ENCODE assay signal across 23 cellular contexts in genomic region chr5:141150215-141150992, GRCh38. TPM values are rescaled to one million over a fixed set of nuclear protein-coding genes. Genes with fewer than 3 reads are reported as not detected.
DNase-seq lines count a peak whose midpoint lies in the region; ATAC-seq lines count a peak whose summit lies in the region.
"Had no signal": no experiment of that assay in that cellular context is flagged by ENCODE, and none has a peak within 500 bp of the region (broad histone marks: within the 10 kb centered on the region; RNA-seq: fewer than 3 reads in every experiment).

No MANE protein-coding gene starts in this region.

- peak overlapping the region; percentile 35 for H3K4me3 Mint-ChIP-seq in activated CD4-positive, alpha-beta T cell treated with anti-CD3 and anti-CD28 coated beads, Interleukin-2, amount 10 ng/mL, durations not matched to agents 7 days and 5 days
- no peak overlapping the region for H3K4me3 Mint-ChIP-seq in activated CD4-positive, alpha-beta T cell treated with anti-CD3 and anti-CD28 coated beads, Interleukin-2, amount 10 ng/mL, durations not matched to agents 24 days and 14 days
- H3K4me3 Mint-ChIP-seq in IgD-negative memory B cell: peak overlapping the region in 3 of 4 donors; percentile 37 to 79 (median 71)
- H3K4me3 Mint-ChIP-seq: activated T-helper 1 cell treated with anti-CD3 and anti-CD28 coated beads, Interleukin-12 subunit alpha, Interleukin-12 subunit beta, Interleukin-2, Interleukin-4 antibody, amounts not matched to agents 30 ng/mL and 10 ng/mL and 1 ng/mL, durations not matched to agents 14 hours and 24 hours and 36 hours had no signal

- H3K4me3 ChIP-seq in subcutaneous abdominal adipose tissue (ENCODE audit: low read depth in 1 of 5, low read length in 5 of 5): peak overlapping the region; percentile 0 to 53 (median 20)
- H3K4me3 ChIP-seq: HAP-1, ovary, skin epidermis had no signal

- no peak overlapping the region for H3K27ac Mint-ChIP-seq in activated CD4-positive, alpha-beta T cell treated with anti-CD3 and anti-CD28 coated beads, Interleukin-2, amount 10 ng/mL, durations not matched to agents 7 days and 5 days
- H3K27ac Mint-ChIP-seq in activated CD4-positive, alpha-beta T cell treated with anti-CD3 and anti-CD28 coated beads, Interleukin-2, amount 10 ng/mL, durations not matched to agents 24 days and 14 days: no peak overlapping the region
- H3K27ac Mint-ChIP-seq in IgD-negative memory B cell: peak overlapping the region in 1 of 3 donors; percentile 72
- H3K27ac Mint-ChIP-seq: activated T-helper 1 cell treated with anti-CD3 and anti-CD28 coated beads, Interleukin-12 subunit alpha, Interleukin-12 subunit beta, Interleukin-2, Interleukin-4 antibody, amounts not matched to agents 30 ng/mL and 10 ng/mL and 1 ng/mL, durations not matched to agents 14 hours and 24 hours and 36 hours; CD8-positive, alpha-beta memory T cell had no signal

- no peak for ATAC-seq in GM18861 (IDR thresholded peaks at IDR 0.05; ENCODE audit: unreplicated experiment)
- ATAC-seq: activated CD4-positive, CD25-positive, alpha-beta regulatory T cell treated with anti-CD3 and anti-CD28 coated beads, Interleukin-2, amount 50 U/mL, for 24 hours; left lobe of liver had no signal

- POLR2A ChIA-PET in activated CD4-positive, alpha-beta T cell treated with anti-CD3 and anti-CD28 coated beads, Interleukin-2, amount 10 ng/mL, durations not matched to agents 7 days and 5 days (lab: Charles Lee): no interaction called here

- H3K9me3 Mint-ChIP-seq in activated CD4-positive, alpha-beta T cell treated with anti-CD3 and anti-CD28 coated beads, Interleukin-2, amount 10 ng/mL, durations not matched to agents 7 days and 5 days: peaks cover 14% of the 10 kb centered on the region
- peaks cover 23% of the 10 kb centered on the region for H3K9me3 Mint-ChIP-seq in activated CD4-positive, alpha-beta T cell treated with anti-CD3 and anti-CD28 coated beads, Interleukin-2, amount 10 ng/mL, durations not matched to agents 24 days and 14 days
- H3K9me3 Mint-ChIP-seq in IgD-negative memory B cell: peaks cover 4 to 21% (median 7%) of the 10 kb centered on the region in 3 donors

- peaks cover 14 to 35% (median 26%) of the 10 kb centered on the region in 5 donors for H3K9me3 ChIP-seq in subcutaneous abdominal adipose tissue (ENCODE audit: control insufficient read depth in 5 of 5, low read length in 5 of 5)
- H3K9me3 ChIP-seq: HAP-1 had no signal

- in situ Hi-C loops in T47D (cut with HindIII; ENCODE audit: low pct_unique_long_range_greater_than_20kb, low sequenced_read_pairs): no loop called here

- no peak overlapping the region for H3K9ac ChIP-seq in subcutaneous abdominal adipose tissue (ENCODE audit: low read length in 5 of 5)

- intact Hi-C loops in activated CD4-positive, alpha-beta T cell treated with anti-CD3 and anti-CD28 coated beads, Interleukin-2, amount 10 ng/mL, durations not matched to agents 24 days and 14 days (cut with micrococcal nuclease): no loop called here

- no peak overlapping the region for H3K27ac ChIP-seq in subcutaneous abdominal adipose tissue (ENCODE audit: low read depth, low read length)
- H3K27ac ChIP-seq: epithelial cell of prostate, ovary, skin epidermis had no signal

- H3K27me3 Mint-ChIP-seq in activated CD4-positive, alpha-beta T cell treated with anti-CD3 and anti-CD28 coated beads, Interleukin-2, amount 10 ng/mL, durations not matched to agents 7 days and 5 days: peaks cover 16% of the 10 kb centered on the region
- H3K27me3 Mint-ChIP-seq in activated CD4-positive, alpha-beta T cell treated with anti-CD3 and anti-CD28 coated beads, Interleukin-2, amount 10 ng/mL, durations not matched to agents 24 days and 14 days: no peaks in the 10 kb centered on the region
- H3K27me3 Mint-ChIP-seq in IgD-negative memory B cell: peaks cover 10% of the 10 kb centered on the region

- peaks cover 3% of the 10 kb centered on the region for H3K4me1 Mint-ChIP-seq in activated CD4-positive, alpha-beta T cell treated with anti-CD3 and anti-CD28 coated beads, Interleukin-2, amount 10 ng/mL, durations not matched to agents 7 days and 5 days
- no peaks in the 10 kb centered on the region for H3K4me1 Mint-ChIP-seq in activated CD4-positive, alpha-beta T cell treated with anti-CD3 and anti-CD28 coated beads, Interleukin-2, amount 10 ng/mL, durations not matched to agents 24 days and 14 days
- peaks cover 3 to 5% (median 4%) of the 10 kb centered on the region in 3 donors for H3K4me1 Mint-ChIP-seq in IgD-negative memory B cell

- CTCF ChIA-PET in activated CD4-positive, alpha-beta T cell treated with anti-CD3 and anti-CD28 coated beads, Interleukin-2, amount 10 ng/mL, durations not matched to agents 7 days and 5 days (lab: Charles Lee): interaction anchor here (1.2 kb wide), 1 partner anchor 27 kb away, joined by 3 read pairs; the partner anchor contains the start of gene PCDHB8

- H3K27me3 ChIP-seq in subcutaneous abdominal adipose tissue (ENCODE audit: control insufficient read depth in 5 of 5, insufficient read depth in 4 of 5, low read length in 5 of 5): peaks cover 0 to 9% (median 3%) of the 10 kb centered on the region in 5 donors
- H3K27me3 ChIP-seq: ovary had no signal

- no peaks in the 10 kb centered on the region for H3K36me3 ChIP-seq in subcutaneous abdominal adipose tissue (ENCODE audit: control insufficient read depth in 5 of 5, insufficient read depth in 5 of 5, low read length in 5 of 5)
- H3K36me3 ChIP-seq: HAP-1, ovary had no signal

- no peak for DNase-seq in activated CD4-positive, alpha-beta T cell treated with anti-CD3 and anti-CD28 coated beads, Interleukin-2, amount 10 ng/mL, durations not matched to agents 7 days and 5 days
- DNase-seq in activated CD4-positive, alpha-beta T cell treated with anti-CD3 and anti-CD28 coated beads, Interleukin-2, amount 10 ng/mL, durations not matched to agents 24 days and 14 days: no peak
- DNase-seq in T47D (ENCODE audit: low read depth in 1 of 2, low spot score in 1 of 2): peak; percentile 42 to 49
- DNase-seq in inferior parietal cortex (ENCODE audit: extremely low spot score): no peak
- no peak for DNase-seq in NCI-H748 (lab: John Stamatoyannopoulos, UW; ENCODE audit: unreplicated experiment)
- DNase-seq: ACHN; CD8-positive, alpha-beta memory T cell; foreskin melanocyte; NCI-H187 treated with DMSO at 0.1 percent for 48 hours; ovary; stimulated activated CD4-positive, alpha-beta T cell treated with anti-CD3 and anti-CD28 coated beads, Interleukin-4, amount 100 ng/mL, for 24 hours; T-helper 2 cell had no signal

- peaks cover 0 to 2% (median 0%) of the 10 kb centered on the region in 5 donors for H3K4me1 ChIP-seq in subcutaneous abdominal adipose tissue (ENCODE audit: control insufficient read depth in 5 of 5, insufficient read depth in 5 of 5, low read length in 5 of 5)
- H3K4me1 ChIP-seq: HAP-1 had no signal

- H3K36me3 Mint-ChIP-seq in activated CD4-positive, alpha-beta T cell treated with anti-CD3 and anti-CD28 coated beads, Interleukin-2, amount 10 ng/mL, durations not matched to agents 7 days and 5 days (ENCODE audit: low read depth): peaks cover 4% of the 10 kb centered on the region
- H3K36me3 Mint-ChIP-seq in activated CD4-positive, alpha-beta T cell treated with anti-CD3 and anti-CD28 coated beads, Interleukin-2, amount 10 ng/mL, durations not matched to agents 24 days and 14 days (ENCODE audit: low read depth): peaks cover 5% of the 10 kb centered on the region
- H3K36me3 Mint-ChIP-seq in IgD-negative memory B cell: no peaks in the 10 kb centered on the region

RNA-seq across cellular contexts. Expression of gene PCDHB6, which starts 0.5 kb away (rescaled TPM):
- not detected for total RNA-seq in activated CD4-positive, alpha-beta T cell treated with anti-CD3 and anti-CD28 coated beads, Interleukin-2, amount 10 ng/mL, durations not matched to agents 7 days and 5 days
- not detected in 2 replicates for total RNA-seq in activated CD4-positive, alpha-beta T cell treated with anti-CD3 and anti-CD28 coated beads, Interleukin-2, amount 10 ng/mL, durations not matched to agents 24 days and 14 days
- not detected for polyA plus RNA-seq in IgD-negative memory B cell
- total RNA-seq: activated CD8-positive, alpha-beta memory T cell treated with anti-CD3 and anti-CD28 coated beads for 36 hours; activated T-helper 1 cell treated with anti-CD3 and anti-CD28 coated beads, Interleukin-12 subunit alpha, Interleukin-12 subunit beta, Interleukin-2, Interleukin-4 antibody, amounts not matched to agents 30 ng/mL and 10 ng/mL and 1 ng/mL, durations not matched to agents 14 hours and 24 hours and 36 hours; bronchial epithelial cell; CD8-positive, alpha-beta memory T cell had no signal
- polyA plus RNA-seq: CD8-positive, alpha-beta memory T cell had no signal

RNA-seq across cellular contexts. Expression of gene PCDHB5, which starts 15.4 kb away (rescaled TPM):
- not detected for total RNA-seq in activated CD4-positive, alpha-beta T cell treated with anti-CD3 and anti-CD28 coated beads, Interleukin-2, amount 10 ng/mL, durations not matched to agents 7 days and 5 days
- total RNA-seq in activated CD4-positive, alpha-beta T cell treated with anti-CD3 and anti-CD28 coated beads, Interleukin-2, amount 10 ng/mL, durations not matched to agents 24 days and 14 days: not detected in 2 replicates
- not detected for polyA plus RNA-seq in IgD-negative memory B cell
- total RNA-seq: activated CD8-positive, alpha-beta memory T cell treated with anti-CD3 and anti-CD28 coated beads for 36 hours; activated T-helper 1 cell treated with anti-CD3 and anti-CD28 coated beads, Interleukin-12 subunit alpha, Interleukin-12 subunit beta, Interleukin-2, Interleukin-4 antibody, amounts not matched to agents 30 ng/mL and 10 ng/mL and 1 ng/mL, durations not matched to agents 14 hours and 24 hours and 36 hours; CD8-positive, alpha-beta memory T cell had no signal
- polyA plus RNA-seq: CD8-positive, alpha-beta memory T cell had no signal

RNA-seq across cellular contexts. Expression of gene PCDHB7, which starts 22.0 kb away (rescaled TPM):
- not detected for total RNA-seq in activated CD4-positive, alpha-beta T cell treated with anti-CD3 and anti-CD28 coated beads, Interleukin-2, amount 10 ng/mL, durations not matched to agents 7 days and 5 days
- total RNA-seq in activated CD4-positive, alpha-beta T cell treated with anti-CD3 and anti-CD28 coated beads, Interleukin-2, amount 10 ng/mL, durations not matched to agents 24 days and 14 days: not detected in 2 replicates
- polyA plus RNA-seq in IgD-negative memory B cell: not detected
- total RNA-seq: activated CD8-positive, alpha-beta memory T cell treated with anti-CD3 and anti-CD28 coated beads for 36 hours; activated T-helper 1 cell treated with anti-CD3 and anti-CD28 coated beads, Interleukin-12 subunit alpha, Interleukin-12 subunit beta, Interleukin-2, Interleukin-4 antibody, amounts not matched to agents 30 ng/mL and 10 ng/mL and 1 ng/mL, durations not matched to agents 14 hours and 24 hours and 36 hours; bronchial epithelial cell; CD8-positive, alpha-beta memory T cell had no signal
- polyA plus RNA-seq: CD8-positive, alpha-beta memory T cell had no signal

RNA-seq across cellular contexts. Expression of gene PCDHB8, which starts 27.2 kb away (rescaled TPM):
- total RNA-seq in activated CD4-positive, alpha-beta T cell treated with anti-CD3 and anti-CD28 coated beads, Interleukin-2, amount 10 ng/mL, durations not matched to agents 7 days and 5 days: not detected
- total RNA-seq in activated CD4-positive, alpha-beta T cell treated with anti-CD3 and anti-CD28 coated beads, Interleukin-2, amount 10 ng/mL, durations not matched to agents 24 days and 14 days: not detected in 2 replicates
- polyA plus RNA-seq in IgD-negative memory B cell: not detected
- total RNA-seq: activated CD8-positive, alpha-beta memory T cell treated with anti-CD3 and anti-CD28 coated beads for 36 hours; activated T-helper 1 cell treated with anti-CD3 and anti-CD28 coated beads, Interleukin-12 subunit alpha, Interleukin-12 subunit beta, Interleukin-2, Interleukin-4 antibody, amounts not matched to agents 30 ng/mL and 10 ng/mL and 1 ng/mL, durations not matched to agents 14 hours and 24 hours and 36 hours; CD8-positive, alpha-beta memory T cell; left lobe of liver had no signal
- polyA plus RNA-seq: CD8-positive, alpha-beta memory T cell had no signal

RNA-seq across cellular contexts. Expression of gene PCDHB4, which starts 28.8 kb away (rescaled TPM):
- not detected for total RNA-seq in activated CD4-positive, alpha-beta T cell treated with anti-CD3 and anti-CD28 coated beads, Interleukin-2, amount 10 ng/mL, durations not matched to agents 7 days and 5 days
- total RNA-seq in activated CD4-positive, alpha-beta T cell treated with anti-CD3 and anti-CD28 coated beads, Interleukin-2, amount 10 ng/mL, durations not matched to agents 24 days and 14 days: not detected in 2 replicates
- not detected for polyA plus RNA-seq in IgD-negative memory B cell
- total RNA-seq: activated CD8-positive, alpha-beta memory T cell treated with anti-CD3 and anti-CD28 coated beads for 36 hours; activated T-helper 1 cell treated with anti-CD3 and anti-CD28 coated beads, Interleukin-12 subunit alpha, Interleukin-12 subunit beta, Interleukin-2, Interleukin-4 antibody, amounts not matched to agents 30 ng/mL and 10 ng/mL and 1 ng/mL, durations not matched to agents 14 hours and 24 hours and 36 hours; bronchial epithelial cell; CD8-positive, alpha-beta memory T cell had no signal
- polyA plus RNA-seq: CD8-positive, alpha-beta memory T cell had no signal

Comparison
In these comparisons a context has a peak if more than half of its experiments do, and no peak if none do; other contexts are left out.
1. DNase-seq: peak in T47D (2 of 2); none in activated CD4-positive, alpha-beta T cell treated with anti-CD3 and anti-CD28 coated beads, Interleukin-2, amount 10 ng/mL, durations not matched to agents 7 days and 5 days (single experiment), activated CD4-positive, alpha-beta T cell treated with anti-CD3 and anti-CD28 coated beads, Interleukin-2, amount 10 ng/mL, durations not matched to agents 24 days and 14 days (single experiment), inferior parietal cortex (single experiment) and NCI-H748 (single experiment).